In the genomic region with DNA sequence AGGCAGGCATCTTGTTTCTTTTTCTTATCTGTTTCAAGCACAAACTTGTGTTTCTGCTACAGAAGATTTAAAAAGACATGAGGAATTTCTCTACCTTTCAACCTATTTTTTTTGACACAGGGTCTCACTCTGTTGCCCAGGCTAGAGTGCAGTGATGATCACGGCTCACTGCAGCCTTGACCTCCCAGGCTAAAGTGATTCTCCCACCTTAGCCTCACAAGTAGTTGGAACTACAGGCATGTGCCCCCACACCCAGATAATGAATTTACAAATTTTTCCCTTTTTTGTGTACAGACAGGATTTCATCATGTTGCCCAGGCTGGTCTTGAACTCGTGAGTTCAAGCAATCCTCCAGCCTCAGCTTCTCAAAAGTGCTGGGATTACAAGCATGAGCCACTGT, we compare ENCODE assay signal across 12 cellular contexts. TPM values are rescaled to one million over a fixed set of nuclear protein-coding genes. Genes with fewer than 3 reads are reported as not detected.
DNase-seq lines count a peak whose midpoint lies in the region; ATAC-seq, FAIRE-seq and TF ChIP-seq lines count a peak whose summit lies in the region.
"Had no signal": no experiment of that assay in that cellular context is flagged by ENCODE, and none has a peak within 500 bp of the region (broad histone marks: within the 10 kb centered on the region; RNA-seq: fewer than 3 reads in every experiment).

No MANE protein-coding gene starts in this region.

- no peak overlapping the region for H3K9ac ChIP-seq in SK-N-MC (ENCODE audit: insufficient read length)
- peak overlapping the region; percentile 79 for H3K9ac ChIP-seq in keratinocyte (ENCODE audit: control insufficient read depth, extremely low read depth, insufficient read depth, low read length)

- no peaks in the 10 kb centered on the region for H3K27me3 ChIP-seq in keratinocyte (ENCODE audit: control insufficient read depth, extremely low read depth, insufficient read depth, low read length)

- dilution Hi-C loops in keratinocyte (cut with MboI; ENCODE audit: extremely low pct_ligation_motif_present, low sequenced_read_pairs), result no loop called here

- no peaks in the 10 kb centered on the region for H3K36me3 ChIP-seq in SK-N-MC (ENCODE audit: insufficient read depth, low read length)
- H3K36me3 ChIP-seq in keratinocyte (ENCODE audit: control insufficient read depth in 2 of 2, extremely low read depth in 1 of 2, insufficient read depth in 2 of 2, low read length in 2 of 2), result peaks cover 0 to 6% of the 10 kb centered on the region in 2 experiments

- H3K27ac Mint-ChIP-seq in stimulated activated naive B cell treated with anti-CD40 and anti-IgM and Interleukin-4, amounts not matched to agents 10 μg/mL and 1 μg/mL and 100 μg/mL, for 72 hours, result peak overlapping the region; percentile 7
- no peak overlapping the region for H3K27ac Mint-ChIP-seq in activated CD4-positive, alpha-beta memory T cell treated with anti-CD3 and anti-CD28 coated beads, Interleukin-2, amount 10 ng/mL, durations not matched to agents 7 days and 5 days
- H3K27ac Mint-ChIP-seq in activated CD8-positive, alpha-beta T cell treated with anti-CD3 and anti-CD28 coated beads for 36 hours, result no peak overlapping the region
- H3K27ac Mint-ChIP-seq: activated naive CD8-positive, alpha-beta T cell had no signal

- H3K27ac ChIP-seq in SK-N-MC (no peak overlapping the region), keratinocyte (ENCODE audit: control insufficient read depth, insufficient read depth, low read length) (peak overlapping the region; percentile 94)

- no peak overlapping the region for H2AFZ ChIP-seq in keratinocyte (ENCODE audit: control insufficient read depth, low read length)

- no peaks in the 10 kb centered on the region for H4K20me1 ChIP-seq in keratinocyte (ENCODE audit: control insufficient read depth, extremely low read depth, insufficient read depth, low read length)

- TF ChIP-seq CTCF in HFF-Myc (IDR thresholded peaks at IDR 0.05; ENCODE audit: low read depth, low read length, missing control alignments), result no peak
- TF ChIP-seq CTCF in keratinocyte (optimal IDR thresholded peaks at IDR 0.05 in 1 of 3, IDR thresholded peaks at IDR 0.05 in 1 of 3, conservative IDR thresholded peaks at IDR 0.05 in 1 of 3; ENCODE audit: extremely low read depth in 1 of 3, insufficient read depth in 2 of 3, low read length in 3 of 3), result no peak
- no peak for TF ChIP-seq CTCF in activated CD8-positive, alpha-beta T cell treated with anti-CD3 and anti-CD28 coated beads for 36 hours (IDR thresholded peaks at IDR 0.05)

- peaks cover 27 to 65% of the 10 kb centered on the region in 2 donors for H3K4me1 Mint-ChIP-seq in stimulated activated naive B cell treated with anti-CD40 and anti-IgM and Interleukin-4, amounts not matched to agents 10 μg/mL and 1 μg/mL and 100 μg/mL, for 72 hours
- H3K4me1 Mint-ChIP-seq in activated CD4-positive, alpha-beta memory T cell treated with anti-CD3 and anti-CD28 coated beads, Interleukin-2, amount 10 ng/mL, durations not matched to agents 7 days and 5 days, result peaks cover 13% of the 10 kb centered on the region
- H3K4me1 Mint-ChIP-seq in activated CD8-positive, alpha-beta T cell treated with anti-CD3 and anti-CD28 coated beads for 36 hours (ENCODE audit: low read depth), result peaks cover 4% of the 10 kb centered on the region

- no peaks in the 10 kb centered on the region for H3K9me1 ChIP-seq in keratinocyte (ENCODE audit: control insufficient read depth, extremely low read depth, insufficient read depth, low read length)

- peak overlapping the region; percentile 81 for H3K4me2 ChIP-seq in keratinocyte (ENCODE audit: control insufficient read depth, extremely low read depth, insufficient read depth, low read depth, low read length)

- CTCF ChIA-PET in activated CD4-positive, alpha-beta memory T cell treated with anti-CD3 and anti-CD28 coated beads, Interleukin-2, amount 10 ng/mL, durations not matched to agents 7 days and 5 days (lab: Charles Lee), result interaction anchor here (1.4 kb wide), 2 partner anchors 10 to 61 kb away, joined by 3 to 5 read pairs; no protein-coding TSS in a partner anchor
- CTCF ChIA-PET in activated CD8-positive, alpha-beta T cell treated with anti-CD3 and anti-CD28 coated beads for 36 hours (lab: Charles Lee), result interaction anchor here (1.5 to 1.6 kb wide), 2 partner anchors 9 to 138 kb away, joined by 3 to 4 read pairs; no protein-coding TSS in a partner anchor

- no peak for ATAC-seq in stimulated activated naive B cell treated with anti-CD40 and anti-IgM and Interleukin-4, amounts not matched to agents 10 μg/mL and 1 μg/mL and 100 μg/mL, for 72 hours (replicated peaks)
- ATAC-seq in activated CD8-positive, alpha-beta T cell treated with anti-CD3 and anti-CD28 coated beads for 36 hours, result no peak

- intact Hi-C loops in activated CD8-positive, alpha-beta T cell treated with anti-CD3 and anti-CD28 coated beads for 36 hours (cut with micrococcal nuclease), result no loop called here

- no peaks in the 10 kb centered on the region for H3K27me3 Mint-ChIP-seq in stimulated activated naive B cell treated with anti-CD40 and anti-IgM and Interleukin-4, amounts not matched to agents 10 μg/mL and 1 μg/mL and 100 μg/mL, for 72 hours
- H3K27me3 Mint-ChIP-seq in activated CD4-positive, alpha-beta memory T cell treated with anti-CD3 and anti-CD28 coated beads, Interleukin-2, amount 10 ng/mL, durations not matched to agents 7 days and 5 days, result no peaks in the 10 kb centered on the region
- H3K27me3 Mint-ChIP-seq in activated CD8-positive, alpha-beta T cell treated with anti-CD3 and anti-CD28 coated beads for 36 hours, result no peaks in the 10 kb centered on the region
- H3K27me3 Mint-ChIP-seq: activated naive CD8-positive, alpha-beta T cell had no signal

- peaks cover 37% of the 10 kb centered on the region for H3K4me1 ChIP-seq in keratinocyte (ENCODE audit: control insufficient read depth, extremely low read depth, insufficient read depth, low read length)

- no peak for FAIRE-seq in keratinocyte (lab: Jason Lieb, UNC)

- no peaks in the 10 kb centered on the region for H3K9me3 Mint-ChIP-seq in stimulated activated naive B cell treated with anti-CD40 and anti-IgM and Interleukin-4, amounts not matched to agents 10 μg/mL and 1 μg/mL and 100 μg/mL, for 72 hours
- H3K9me3 Mint-ChIP-seq in activated CD4-positive, alpha-beta memory T cell treated with anti-CD3 and anti-CD28 coated beads, Interleukin-2, amount 10 ng/mL, durations not matched to agents 7 days and 5 days, result no peaks in the 10 kb centered on the region
- no peaks in the 10 kb centered on the region for H3K9me3 Mint-ChIP-seq in activated CD8-positive, alpha-beta T cell treated with anti-CD3 and anti-CD28 coated beads for 36 hours

- DNase-seq in HFF-Myc (ENCODE audit: extremely low read depth, low read depth) (no peak), SK-N-MC (ENCODE audit: low read depth, low spot score) (no peak), keratinocyte (ENCODE audit: low read depth, low spot score) (no peak)
- no peak for DNase-seq in stimulated activated naive B cell treated with anti-CD40 and anti-IgM and Interleukin-4, amounts not matched to agents 10 μg/mL and 1 μg/mL and 100 μg/mL, for 72 hours
- DNase-seq in activated CD4-positive, alpha-beta memory T cell treated with anti-CD3 and anti-CD28 coated beads, Interleukin-2, amount 10 ng/mL, durations not matched to agents 7 days and 5 days, result no peak
- DNase-seq in activated CD8-positive, alpha-beta T cell treated with anti-CD3 and anti-CD28 coated beads for 36 hours, result no peak
- no peak for DNase-seq in stimulated activated CD4-positive, alpha-beta T cell treated with anti-CD3 and anti-CD28 coated beads, Interleukin-2, amount 100 ng/mL, for 48 hours
- DNase-seq: activated CD8-positive, alpha-beta memory T cell treated with anti-CD3 and anti-CD28 coated beads, Interleukin-2, amount 50 U/mL, for 4 hours; KBM-7; NCI-H1694; retina had no signal

- H3K36me3 Mint-ChIP-seq in stimulated activated naive B cell treated with anti-CD40 and anti-IgM and Interleukin-4, amounts not matched to agents 10 μg/mL and 1 μg/mL and 100 μg/mL, for 72 hours, result peaks cover 2 to 12% of the 10 kb centered on the region in 2 donors
- H3K36me3 Mint-ChIP-seq in activated CD4-positive, alpha-beta memory T cell treated with anti-CD3 and anti-CD28 coated beads, Interleukin-2, amount 10 ng/mL, durations not matched to agents 7 days and 5 days (ENCODE audit: low read depth), result no peaks in the 10 kb centered on the region
- H3K36me3 Mint-ChIP-seq in activated CD8-positive, alpha-beta T cell treated with anti-CD3 and anti-CD28 coated beads for 36 hours (ENCODE audit: low read depth), result no peaks in the 10 kb centered on the region

- H3K4me3 Mint-ChIP-seq in stimulated activated naive B cell treated with anti-CD40 and anti-IgM and Interleukin-4, amounts not matched to agents 10 μg/mL and 1 μg/mL and 100 μg/mL, for 72 hours, result peak overlapping the region in 1 of 2 donors; percentile 38
- H3K4me3 Mint-ChIP-seq in activated CD4-positive, alpha-beta memory T cell treated with anti-CD3 and anti-CD28 coated beads, Interleukin-2, amount 10 ng/mL, durations not matched to agents 7 days and 5 days, result no peak overlapping the region
- H3K4me3 Mint-ChIP-seq in activated CD8-positive, alpha-beta T cell treated with anti-CD3 and anti-CD28 coated beads for 36 hours, result no peak overlapping the region
- H3K4me3 Mint-ChIP-seq: activated naive CD8-positive, alpha-beta T cell had no signal

- H3K9me3 ChIP-seq in SK-N-MC (ENCODE audit: low read depth, low read length), result no peaks in the 10 kb centered on the region
- H3K9me3 ChIP-seq in keratinocyte (ENCODE audit: control insufficient read depth, low read depth, low read length), result no peaks in the 10 kb centered on the region

- POLR2A ChIA-PET in activated CD4-positive, alpha-beta memory T cell treated with anti-CD3 and anti-CD28 coated beads, Interleukin-2, amount 10 ng/mL, durations not matched to agents 7 days and 5 days (lab: Charles Lee), result interaction anchor here (1.2 kb wide), 1 partner anchor 9 kb away, joined by 3 read pairs; no protein-coding TSS in a partner anchor
- POLR2A ChIA-PET in activated CD8-positive, alpha-beta T cell treated with anti-CD3 and anti-CD28 coated beads for 36 hours (lab: Charles Lee), result no interaction called here

- peak overlapping the region; percentile 20; the same call in 1 of the 2 replicates for H3K4me3 ChIP-seq in HFF-Myc (replicated peaks; ENCODE audit: low read depth, low read length)
- H3K4me3 ChIP-seq in SK-N-MC, result 0 out of 2 replicates have a peak overlapping the region, but pooled peaks have one; percentile 40
- H3K4me3 ChIP-seq in keratinocyte (ENCODE audit: control insufficient read depth in 2 of 3, extremely low read depth in 1 of 3, insufficient read depth in 2 of 3, low read depth in 1 of 3, low read length in 3 of 3), result peak overlapping the region in 1 of 3 experiments; percentile 35

- peaks cover 91% of the 10 kb centered on the region for H3K79me2 ChIP-seq in keratinocyte (ENCODE audit: control insufficient read depth, insufficient read depth, low read length)

RNA-seq across cellular contexts. Expression of gene DNMBP, which starts 25.1 kb away (rescaled TPM):
- polyA plus RNA-seq in keratinocyte, result 7.7 to 26.9 TPM (median 15.8 TPM) in 3 replicates
- polyA plus RNA-seq in keratinocyte (2011; ENCODE audit: low read depth), result 6.0 TPM
- 11.3 and 16.1 TPM in 2 replicates for polyA plus RNA-seq in keratinocyte (2011; cell fraction: cytosol; rRNA removed)
- 44.5 and 44.6 TPM in 2 replicates for polyA plus RNA-seq in keratinocyte (2011; cell fraction: nucleus; rRNA removed)
- 8.3 and 17.3 TPM in 2 replicates for polyA plus RNA-seq in keratinocyte (2012; ENCODE audit: low replicate concordance)
- 11.3 to 23.3 TPM (median 17.7 TPM) in 3 replicates for polyA minus RNA-seq in keratinocyte
- polyA minus RNA-seq in keratinocyte (2011; cell fraction: cytosol; rRNA and poly(A)+ RNA removed), result 7.1 TPM
- 22.1 and 39.7 TPM in 2 replicates for polyA minus RNA-seq in keratinocyte (2011; cell fraction: nucleus; rRNA and poly(A)+ RNA removed)
- 1 to 10 TPM; 4.8 to 5.1 TPM for total RNA-seq in activated CD4-positive, alpha-beta memory T cell treated with anti-CD3 and anti-CD28 coated beads, Interleukin-2, amount 10 ng/mL, durations not matched to agents 7 days and 5 days
- total RNA-seq in activated CD8-positive, alpha-beta T cell treated with anti-CD3 and anti-CD28 coated beads for 36 hours, result 1 to 10 TPM; 2.6 to 2.9 TPM
